ENCODE assay signal across 8 cellular contexts in genomic region chr6:30725713-30726505, GRCh38. TPM values are rescaled to one million over a fixed set of nuclear protein-coding genes. Genes with fewer than 3 reads are reported as not detected.
DNase-seq lines count a peak whose midpoint lies in the region; ATAC-seq and TF ChIP-seq lines count a peak whose summit lies in the region.

No MANE protein-coding gene starts in this region.

- peak overlapping the region in 1 of 2 experiments; percentile 13 for H3K18ac ChIP-seq in mesenchymal stem cell (ENCODE audit: low read depth in 1 of 2, low read length in 2 of 2)

- no peak overlapping the region for H2BK5ac ChIP-seq in mesenchymal stem cell (ENCODE audit: low read depth, low read length, poor library complexity, severe bottlenecking)

- ATAC-seq in GM19455 (IDR thresholded peaks at IDR 0.05; ENCODE audit: unreplicated experiment) = no peak
- no peak for ATAC-seq in HG02763 (IDR thresholded peaks at IDR 0.05; ENCODE audit: unreplicated experiment)

- peaks cover 25% of the 10 kb centered on the region for H3K27me3 Mint-ChIP-seq in HFFc6 (ENCODE audit: insufficient read depth)
- no peaks in the 10 kb centered on the region for H3K27me3 Mint-ChIP-seq in activated T-helper 2 cell treated with anti-CD3 and anti-CD28 coated beads, Interferon-gamma antibody, Interleukin-2, Interleukin-4, amounts not matched to agents 10 μg/mL and 5 μg/mL and 100 μg/mL, durations not matched to agents 14 hours and 24 hours and 36 hours (ENCODE audit: low read depth)

- no peak overlapping the region for H2BK120ac ChIP-seq in mesenchymal stem cell (ENCODE audit: low read depth, low read length)

- H3K27me3 ChIP-seq in mesenchymal stem cell (ENCODE audit: control insufficient read depth in 1 of 2, insufficient read depth in 1 of 2, low read length in 2 of 2) = no peaks in the 10 kb centered on the region

- no peak overlapping the region for H2AK5ac ChIP-seq in mesenchymal stem cell (ENCODE audit: low read length, severe bottlenecking)

- intact Hi-C loops in activated T-helper 2 cell treated with anti-CD3 and anti-CD28 coated beads, Interferon-gamma antibody, Interleukin-2, Interleukin-4, amounts not matched to agents 10 μg/mL and 5 μg/mL and 100 μg/mL, durations not matched to agents 14 hours and 24 hours and 36 hours (cut with micrococcal nuclease) = no loop called here

- H2BK15ac ChIP-seq in mesenchymal stem cell (ENCODE audit: low read depth, poor library complexity, severe bottlenecking) = no peak overlapping the region

- DNase-seq in DMS114 treated with DMSO at 0.1 percent for 48 hours (lab: John Stamatoyannopoulos, UW; ENCODE audit: unreplicated experiment) (peak; percentile 71), HFFc6 (peak; percentile 68), mesenchymal stem cell (peak; percentile 41), anterior cingulate cortex (lab: John Stamatoyannopoulos, UW) (no peak), ureter (ENCODE audit: low spot score) (no peak)
- no peak for DNase-seq in activated T-helper 2 cell treated with anti-CD3 and anti-CD28 coated beads, Interferon-gamma antibody, Interleukin-2, Interleukin-4, amounts not matched to agents 10 μg/mL and 5 μg/mL and 100 μg/mL, durations not matched to agents 14 hours and 24 hours and 36 hours (ENCODE audit: low spot score)

- H3K4me1 Mint-ChIP-seq in HFFc6 (ENCODE audit: low read depth) = peaks cover 56% of the 10 kb centered on the region
- peaks cover 37% of the 10 kb centered on the region for H3K4me1 Mint-ChIP-seq in activated T-helper 2 cell treated with anti-CD3 and anti-CD28 coated beads, Interferon-gamma antibody, Interleukin-2, Interleukin-4, amounts not matched to agents 10 μg/mL and 5 μg/mL and 100 μg/mL, durations not matched to agents 14 hours and 24 hours and 36 hours (ENCODE audit: low read depth)

- peaks cover 45% of the 10 kb centered on the region for H3K36me3 Mint-ChIP-seq in HFFc6 (ENCODE audit: low read depth)
- H3K36me3 Mint-ChIP-seq in activated T-helper 2 cell treated with anti-CD3 and anti-CD28 coated beads, Interferon-gamma antibody, Interleukin-2, Interleukin-4, amounts not matched to agents 10 μg/mL and 5 μg/mL and 100 μg/mL, durations not matched to agents 14 hours and 24 hours and 36 hours (ENCODE audit: low read depth) = peaks cover 87% of the 10 kb centered on the region

- TF ChIP-seq CTCF in HFFc6 (IDR thresholded peaks at IDR 0.05) = no peak

- peak overlapping the region; percentile 26; the same call in 1 of the 2 replicates for H3K4me3 Mint-ChIP-seq in HFFc6
- H3K4me3 Mint-ChIP-seq in activated T-helper 2 cell treated with anti-CD3 and anti-CD28 coated beads, Interferon-gamma antibody, Interleukin-2, Interleukin-4, amounts not matched to agents 10 μg/mL and 5 μg/mL and 100 μg/mL, durations not matched to agents 14 hours and 24 hours and 36 hours (ENCODE audit: low read depth) = no peak overlapping the region

- no peak overlapping the region for H3K14ac ChIP-seq in mesenchymal stem cell (ENCODE audit: low read length in 2 of 2)

- peaks cover 59 to 75% of the 10 kb centered on the region in 2 experiments for H3K36me3 ChIP-seq in mesenchymal stem cell (ENCODE audit: control insufficient read depth in 1 of 2, insufficient read depth in 2 of 2, low read depth in 1 of 2, low read length in 2 of 2)

- H3K4me2 ChIP-seq in mesenchymal stem cell (ENCODE audit: low read length, poor library complexity, severe bottlenecking) = no peak overlapping the region

- peak overlapping the region; percentile 96 for H3K9ac ChIP-seq in mesenchymal stem cell (ENCODE audit: low read length)

- no peak overlapping the region for H2AFZ ChIP-seq in mesenchymal stem cell (ENCODE audit: low read depth, low read length)

- H4K91ac ChIP-seq in mesenchymal stem cell (ENCODE audit: low read length) = no peak overlapping the region

- no peaks in the 10 kb centered on the region for H3K9me3 Mint-ChIP-seq in HFFc6
- H3K9me3 Mint-ChIP-seq in activated T-helper 2 cell treated with anti-CD3 and anti-CD28 coated beads, Interferon-gamma antibody, Interleukin-2, Interleukin-4, amounts not matched to agents 10 μg/mL and 5 μg/mL and 100 μg/mL, durations not matched to agents 14 hours and 24 hours and 36 hours = no peaks in the 10 kb centered on the region

- 64% methylated on average over 3 of the region's 3 CpGs for WGBS in mesenchymal stem cell

- H3K79me1 ChIP-seq in mesenchymal stem cell (replicated peaks; ENCODE audit: low read length, poor library complexity, severe bottlenecking) = peaks cover 9% of the 10 kb centered on the region

- H2BK12ac ChIP-seq in mesenchymal stem cell (ENCODE audit: low read length in 2 of 2) = no peak overlapping the region

- H3K4me1 ChIP-seq in mesenchymal stem cell (ENCODE audit: control insufficient read depth, insufficient read depth, low read depth, low read length) = peaks cover 21% of the 10 kb centered on the region

- peak overlapping the region; percentile 29 for H3K27ac ChIP-seq in mesenchymal stem cell (ENCODE audit: low read length, poor library complexity, severe bottlenecking)

- H4K8ac ChIP-seq in mesenchymal stem cell (ENCODE audit: low read length) = no peak overlapping the region

- peak overlapping the region; percentile 72 for H3K27ac Mint-ChIP-seq in HFFc6
- peak overlapping the region; percentile 55 for H3K27ac Mint-ChIP-seq in activated T-helper 2 cell treated with anti-CD3 and anti-CD28 coated beads, Interferon-gamma antibody, Interleukin-2, Interleukin-4, amounts not matched to agents 10 μg/mL and 5 μg/mL and 100 μg/mL, durations not matched to agents 14 hours and 24 hours and 36 hours

- H3K23ac ChIP-seq in mesenchymal stem cell (ENCODE audit: low read length in 2 of 2) = no peak overlapping the region

- no peak overlapping the region for H3K4me3 ChIP-seq in mesenchymal stem cell (ENCODE audit: insufficient read depth in 1 of 2, low read depth in 1 of 2, low read length in 2 of 2)

- no peaks in the 10 kb centered on the region for H3K9me3 ChIP-seq in mesenchymal stem cell (ENCODE audit: control insufficient read depth, low read length)

- H3K4ac ChIP-seq in mesenchymal stem cell (ENCODE audit: low read depth in 1 of 2, low read length in 2 of 2) = no peak overlapping the region

RNA-seq across cellular contexts. Expression of gene TUBB, which starts 5.8 kb away (rescaled TPM):
- total RNA-seq in HFFc6 (2021; fragmentation: NEBNext Ultra II Directional; extraction: Animal tissue kit (Norgen Biotek cat#: 25700)) = 1,000 to 10,000 TPM; 1,052 to 1,712 (median 1,589) TPM
- total RNA-seq in activated T-helper 2 cell treated with anti-CD3 and anti-CD28 coated beads, Interferon-gamma antibody, Interleukin-2, Interleukin-4, amounts not matched to agents 10 μg/mL and 5 μg/mL and 100 μg/mL, durations not matched to agents 14 hours and 24 hours and 36 hours = 1,115 and 1,128 TPM in 2 replicates
- polyA plus RNA-seq in mesenchymal stem cell (2013, experiment 1 of 2) = 839 TPM
- polyA plus RNA-seq in mesenchymal stem cell (2013, experiment 2 of 2) = 819 TPM
- total RNA-seq in ureter = 357 TPM

RNA-seq across cellular contexts. Expression of gene MDC1, which starts 8.8 kb away (rescaled TPM):
- total RNA-seq in HFFc6 (2021; fragmentation: NEBNext Ultra II Directional; extraction: Animal tissue kit (Norgen Biotek cat#: 25700)) = 10 to 100 TPM; 18.4 to 31.9 (median 28.1) TPM
- total RNA-seq in activated T-helper 2 cell treated with anti-CD3 and anti-CD28 coated beads, Interferon-gamma antibody, Interleukin-2, Interleukin-4, amounts not matched to agents 10 μg/mL and 5 μg/mL and 100 μg/mL, durations not matched to agents 14 hours and 24 hours and 36 hours = 88.3 and 96.6 TPM in 2 replicates
- 9.8 TPM for polyA plus RNA-seq in mesenchymal stem cell (2013, experiment 1 of 2)
- polyA plus RNA-seq in mesenchymal stem cell (2013, experiment 2 of 2) = 8.6 TPM
- total RNA-seq in ureter = 41.1 TPM

RNA-seq across cellular contexts. Expression of gene FLOT1, which starts 16.6 kb away (rescaled TPM):
- 100 to 1,000 TPM; 218 to 286 (median 236) TPM for total RNA-seq in HFFc6 (2021; fragmentation: NEBNext Ultra II Directional; extraction: Animal tissue kit (Norgen Biotek cat#: 25700))
- total RNA-seq in activated T-helper 2 cell treated with anti-CD3 and anti-CD28 coated beads, Interferon-gamma antibody, Interleukin-2, Interleukin-4, amounts not matched to agents 10 μg/mL and 5 μg/mL and 100 μg/mL, durations not matched to agents 14 hours and 24 hours and 36 hours = 201 and 214 TPM in 2 replicates
- 120 TPM for polyA plus RNA-seq in mesenchymal stem cell (2013, experiment 1 of 2)
- 118 TPM for polyA plus RNA-seq in mesenchymal stem cell (2013, experiment 2 of 2)
- total RNA-seq in ureter = 133 TPM

RNA-seq across cellular contexts. Expression of gene IER3, which starts 18.4 kb away (rescaled TPM):
- total RNA-seq in HFFc6 (2021; fragmentation: NEBNext Ultra II Directional; extraction: Animal tissue kit (Norgen Biotek cat#: 25700)) = 10 to 100 TPM; 38.1 to 62.4 (median 60.2) TPM
- 185 and 190 TPM in 2 replicates for total RNA-seq in activated T-helper 2 cell treated with anti-CD3 and anti-CD28 coated beads, Interferon-gamma antibody, Interleukin-2, Interleukin-4, amounts not matched to agents 10 μg/mL and 5 μg/mL and 100 μg/mL, durations not matched to agents 14 hours and 24 hours and 36 hours
- polyA plus RNA-seq in mesenchymal stem cell (2013, experiment 1 of 2) = 220 TPM
- 207 TPM for polyA plus RNA-seq in mesenchymal stem cell (2013, experiment 2 of 2)
- 23.8 TPM for total RNA-seq in ureter

RNA-seq across cellular contexts. Expression of gene NRM, which starts 35.1 kb away (rescaled TPM):
- 10 to 100 TPM; 16.3 to 35.1 (median 31.1) TPM for total RNA-seq in HFFc6 (2021; fragmentation: NEBNext Ultra II Directional; extraction: Animal tissue kit (Norgen Biotek cat#: 25700))
- 23.1 and 24.2 TPM in 2 replicates for total RNA-seq in activated T-helper 2 cell treated with anti-CD3 and anti-CD28 coated beads, Interferon-gamma antibody, Interleukin-2, Interleukin-4, amounts not matched to agents 10 μg/mL and 5 μg/mL and 100 μg/mL, durations not matched to agents 14 hours and 24 hours and 36 hours
- polyA plus RNA-seq in mesenchymal stem cell (2013, experiment 1 of 2) = 35.3 TPM
- polyA plus RNA-seq in mesenchymal stem cell (2013, experiment 2 of 2) = 36.1 TPM
- total RNA-seq in ureter = 12.3 TPM

Comparison
In these comparisons a context has a peak if more than half of its experiments do, and no peak if none do; other contexts are left out.
1. DNase-seq: peak in DMS114 treated with DMSO at 0.1 percent for 48 hours (single experiment), HFFc6 (single experiment) and mesenchymal stem cell (single experiment); none in activated T-helper 2 cell treated with anti-CD3 and anti-CD28 coated beads, Interferon-gamma antibody, Interleukin-2, Interleukin-4, amounts not matched to agents 10 μg/mL and 5 μg/mL and 100 μg/mL, durations not matched to agents 14 hours and 24 hours and 36 hours (single experiment), anterior cingulate cortex (0 of 58) and ureter (single experiment).